Comparison of ENCODE assay signal across 23 cellular contexts in the genomic region with DNA sequence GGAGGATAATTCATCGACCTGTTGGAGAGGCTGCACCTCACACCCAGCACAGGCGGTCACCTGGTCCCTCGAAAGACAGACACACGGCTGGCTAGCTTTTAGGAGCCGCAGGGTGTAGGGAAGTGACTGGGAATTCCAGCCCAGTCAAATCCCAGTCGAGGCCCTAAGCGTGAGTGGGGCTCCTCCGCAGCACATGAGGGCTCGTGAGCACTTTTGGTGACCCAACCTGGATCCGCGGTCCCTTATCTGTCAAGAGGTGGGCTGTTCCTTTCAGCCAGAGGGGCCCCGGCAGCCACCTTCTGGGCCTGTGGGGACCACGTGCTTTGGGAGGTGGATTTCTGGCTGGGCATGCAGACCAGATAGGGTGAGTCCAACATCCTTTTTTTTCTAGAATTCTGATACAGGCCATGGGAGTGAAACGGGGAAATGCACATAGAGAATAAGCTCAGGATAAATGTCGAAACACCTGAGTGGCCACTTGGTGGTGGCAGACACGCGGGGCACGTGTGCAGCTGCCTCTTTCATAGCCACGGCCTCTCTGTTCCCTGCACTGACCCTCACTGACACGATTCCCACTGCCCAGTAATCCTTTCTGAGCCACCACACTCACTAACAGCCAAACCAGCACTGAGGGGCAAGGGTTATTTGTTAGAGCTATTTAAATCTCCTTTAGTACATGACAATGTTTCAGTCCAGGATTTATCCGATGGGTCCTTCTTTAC.
"Had no signal": no experiment of that assay in that cellular context is flagged by ENCODE, and none has a peak within 500 bp of the region (broad histone marks: within the 10 kb centered on the region; RNA-seq: fewer than 3 reads in every experiment).

No MANE protein-coding gene starts in this region.

- H3K4me3 Mint-ChIP-seq: naive thymus-derived CD4-positive, alpha-beta T cell; nephron; stimulated activated effector memory CD8-positive, alpha-beta T cell treated with anti-CD3 and anti-CD28 coated beads, Interleukin-12 subunit alpha, Interleukin-12 subunit beta, amount 100 ng/mL, for 72 hours had no signal

- H3K9me3 Mint-ChIP-seq: naive thymus-derived CD4-positive, alpha-beta T cell; nephron; stimulated activated effector memory CD8-positive, alpha-beta T cell treated with anti-CD3 and anti-CD28 coated beads, Interleukin-12 subunit alpha, Interleukin-12 subunit beta, amount 100 ng/mL, for 72 hours had no signal

- H3K79me2 ChIP-seq: parathyroid adenoma had no signal

- H2AFZ ChIP-seq: parathyroid adenoma had no signal

- H3K4me1 Mint-ChIP-seq: naive thymus-derived CD4-positive, alpha-beta T cell; nephron; stimulated activated effector memory CD8-positive, alpha-beta T cell treated with anti-CD3 and anti-CD28 coated beads, Interleukin-12 subunit alpha, Interleukin-12 subunit beta, amount 100 ng/mL, for 72 hours had no signal

- H3K27ac Mint-ChIP-seq: naive thymus-derived CD4-positive, alpha-beta T cell; nephron; stimulated activated effector memory CD8-positive, alpha-beta T cell treated with anti-CD3 and anti-CD28 coated beads, Interleukin-12 subunit alpha, Interleukin-12 subunit beta, amount 100 ng/mL, for 72 hours had no signal

- H3K4me1 ChIP-seq: left lung, parathyroid adenoma, prostate gland, sigmoid colon, stomach, vagina had no signal

- ATAC-seq: left cardiac atrium; left lung; naive thymus-derived CD4-positive, alpha-beta T cell; stimulated activated effector memory CD8-positive, alpha-beta T cell treated with anti-CD3 and anti-CD28 coated beads, Interleukin-12 subunit alpha, Interleukin-12 subunit beta, amount 100 ng/mL, for 72 hours had no signal

- H3K36me3 Mint-ChIP-seq: naive thymus-derived CD4-positive, alpha-beta T cell; stimulated activated effector memory CD8-positive, alpha-beta T cell treated with anti-CD3 and anti-CD28 coated beads, Interleukin-12 subunit alpha, Interleukin-12 subunit beta, amount 100 ng/mL, for 72 hours had no signal

- H3K36me3 ChIP-seq: left lung, neutrophil, prostate gland, right atrium auricular region, sigmoid colon, stomach, thyroid gland, vagina had no signal

- H3K9ac ChIP-seq: parathyroid adenoma had no signal

- H3K27ac ChIP-seq: coronary artery, left lung, neutrophil, parathyroid adenoma, prostate gland, right atrium auricular region, sigmoid colon, stomach, thyroid gland, vagina had no signal

- H3K9me3 ChIP-seq: left lung, neutrophil, prostate gland, right atrium auricular region, sigmoid colon, stomach, thyroid gland, vagina had no signal

- H3K4me3 ChIP-seq: coronary artery, left lung, prostate gland, right atrium auricular region, sigmoid colon, stomach, thyroid gland, vagina had no signal

- DNase-seq: dermis blood vessel endothelial cell; effector memory CD4-positive, alpha-beta T cell; erythroblast; left cardiac atrium; left lung; mesenchymal stem cell; midbrain; naive thymus-derived CD4-positive, alpha-beta T cell; stimulated activated CD4-positive, alpha-beta T cell treated with anti-CD3 and anti-CD28 coated beads, Interleukin-2, amount 100 ng/mL, for 24 hours; stimulated activated CD4-positive, alpha-beta T cell treated with anti-CD3 and anti-CD28 coated beads, Interleukin-4, amount 100 ng/mL, for 24 hours; stimulated activated naive CD4-positive, alpha-beta T cell treated with Interleukin-2 at 50 U/mL for 16 hours; stomach; thyroid gland; trophoblast cell had no signal

- H3K27me3 ChIP-seq: neutrophil, right atrium auricular region, thyroid gland, vagina had no signal
